ENCODE assay signal across 8 cellular contexts in genomic region chr1:150696590-150696989, GRCh38. TPM values are rescaled to one million over a fixed set of nuclear protein-coding genes. Genes with fewer than 3 reads are reported as not detected.
DNase-seq lines count a peak whose midpoint lies in the region; ATAC-seq, FAIRE-seq and TF ChIP-seq lines count a peak whose summit lies in the region.

No MANE protein-coding gene starts in this region.

- H3K9me3 ChIP-seq in HUES48 (ENCODE audit: control insufficient read depth, insufficient read depth, low read length): no peaks in the 10 kb centered on the region
- H3K9me3 ChIP-seq in HepG2 (ENCODE audit: low read length): no peaks in the 10 kb centered on the region
- no peaks in the 10 kb centered on the region for H3K9me3 ChIP-seq in upper lobe of right lung

- no peaks in the 10 kb centered on the region for H4K20me1 ChIP-seq in HepG2 (ENCODE audit: insufficient read depth, low read length)

- WGBS in HepG2 (ENCODE audit: low lambda C conversion rate): 0% methylated on average over 6 of the region's 6 CpGs

- peak overlapping the region; percentile 80 for H3K4me3 ChIP-seq in AG09309 (ENCODE audit: control insufficient read depth, low read depth, low read length)
- peak overlapping the region; percentile 94 for H3K4me3 ChIP-seq in HUES48 (ENCODE audit: low read depth, low read length)
- peak overlapping the region; percentile 85 for H3K4me3 ChIP-seq in astrocyte of the spinal cord (ENCODE audit: low read depth, low read length)
- H3K4me3 ChIP-seq in HepG2 (replicated peaks in 1 of 3; ENCODE audit: insufficient read depth in 1 of 3, low read depth in 2 of 3, low read length in 3 of 3): peak overlapping the region; percentile 73 to 99 (median 83)
- peak overlapping the region; percentile 69 for H3K4me3 ChIP-seq in upper lobe of right lung

- no TSS peak for BruUV-seq in HepG2 (replicated peaks; lab: Mats Ljungman, UMichigan)

- POLR2A ChIA-PET in HepG2 (lab: Yijun Ruan, JAX): interaction anchor here (0.8 to 2.9 kb wide), 20 partner anchors 11 to 631 kb away, joined by 3 to 17 read pairs (median 4); partner anchors contain the start of genes ADAMTSL4, ANXA9, ENSA and FALEC

- TF ChIP-seq CTCF in AG09309 (IDR thresholded peaks at IDR 0.05; ENCODE audit: control insufficient read depth, insufficient read depth, low read depth, low read length, missing control alignments) (no peak), astrocyte of the spinal cord (IDR thresholded peaks at IDR 0.05; ENCODE audit: low read depth, low read length) (no peak), HepG2 (CRISPR knock-in tag; IDR thresholded peaks at IDR 0.05) (no peak), upper lobe of right lung (IDR thresholded peaks at IDR 0.05) (no peak)

- peaks cover 10% of the 10 kb centered on the region for H3K79me2 ChIP-seq in HepG2 (ENCODE audit: insufficient read depth, low read length)

- H3K4me1 ChIP-seq in HUES48 (ENCODE audit: control insufficient read depth, insufficient read depth, low read length) (peaks cover 5% of the 10 kb centered on the region; the same call in 1 of the 2 replicates), HepG2 (ENCODE audit: insufficient read depth, low read length) (0 out of 2 replicates have a peak, but pooled peaks cover 17% of the 10 kb centered on the region), upper lobe of right lung (peaks cover 20% of the 10 kb centered on the region)

- ATAC-seq in HepG2: no peak
- no peak for ATAC-seq in upper lobe of right lung

- peak overlapping the region; percentile 74 for H3K4me2 ChIP-seq in HepG2 (ENCODE audit: low read depth, low read length)

- no peak for TF ChIP-seq POLR2A in HepG2 (IDR thresholded peaks at IDR 0.05; ENCODE audit: insufficient read depth in 1 of 2, low read depth in 2 of 2, low read length in 2 of 2)

- DNase-seq in AG09309 (ENCODE audit: low read depth): no peak
- no peak for DNase-seq in astrocyte of the spinal cord (ENCODE audit: low read depth, low spot score)
- no peak for DNase-seq in HepG2 (ENCODE audit: low spot score)
- no peak for DNase-seq in upper lobe of right lung
- DNase-seq in inferior parietal cortex (ENCODE audit: extremely low spot score): no peak
- DNase-seq in NK-92 treated with Interleukin-12 subunit alpha and Interleukin-12 subunit beta, amount 100 ng/mL, for 24 hours (lab: John Stamatoyannopoulos, UW): no peak
- DNase-seq in NCI-H748 (lab: John Stamatoyannopoulos, UW; ENCODE audit: unreplicated experiment): no peak

- no peaks in the 10 kb centered on the region for H3K27me3 ChIP-seq in HUES48 (ENCODE audit: control insufficient read depth, insufficient read depth, low read length)
- H3K27me3 ChIP-seq in HepG2 (ENCODE audit: control insufficient read depth in 1 of 2, insufficient read depth in 2 of 2, low read length in 2 of 2): no peaks in the 10 kb centered on the region; a peak in 2 of 5 replicates
- H3K27me3 ChIP-seq in upper lobe of right lung: no peaks in the 10 kb centered on the region

- H3K36me3 ChIP-seq in HUES48 (ENCODE audit: control insufficient read depth, insufficient read depth, low read length) (peaks cover 32% of the 10 kb centered on the region), HepG2 (replicated peaks in 1 of 2; ENCODE audit: control insufficient read depth in 1 of 2, insufficient read depth in 2 of 2, low read length in 2 of 2) (peaks cover 2 to 24% of the 10 kb centered on the region in 2 experiments; a peak in 4 of 5 replicates), upper lobe of right lung (peaks cover 33% of the 10 kb centered on the region)

- TF ChIP-seq RAD21 in HepG2 (CRISPR knock-in tag; IDR thresholded peaks at IDR 0.05): no peak

- FAIRE-seq in HepG2 (lab: Jason Lieb, UNC): no peak

- H3K9ac ChIP-seq in HUES48 (ENCODE audit: low read depth, low read length) (peak overlapping the region; percentile 66), HepG2 (ENCODE audit: insufficient read depth, low read depth, low read length) (peak overlapping the region; percentile 67)

- no peak for TF ChIP-seq EP300 in HepG2 (IDR thresholded peaks at IDR 0.05; ENCODE audit: low read depth in 2 of 2, low read length in 2 of 2)
- no peak for TF ChIP-seq EP300 in HepG2 (CRISPR knock-in tag; IDR thresholded peaks at IDR 0.05; ENCODE audit: borderline replicate concordance)

- CTCF ChIA-PET in HepG2 (lab: Yijun Ruan, JAX; ENCODE audit: low intra/inter-chr PET ratio, low total read pairs): no interaction called here

- no peak overlapping the region for H2AFZ ChIP-seq in HepG2 (ENCODE audit: low read length)

- intact Hi-C loops in HepG2 (cut with micrococcal nuclease; ENCODE audit: unreplicated experiment): loop anchor here (2.0 to 10.0 kb wide), 3 partner anchors 72 to 134 kb away; partner anchors contain the start of gene ENSA
- intact Hi-C loops in upper lobe of right lung (cut with DNase I): no loop called here

- in situ Hi-C loops in astrocyte of the spinal cord (cut with HindIII; ENCODE audit: low sequenced_read_pairs): no loop called here
- in situ Hi-C loops in HepG2 (cut with HindIII; ENCODE audit: extremely low pct_ligation_motif_present, low pct_unique_long_range_greater_than_20kb): no loop called here

- H3K27ac ChIP-seq in HUES48 (ENCODE audit: low read depth, low read length): peak overlapping the region; percentile 83
- H3K27ac ChIP-seq in HepG2 (ENCODE audit: extremely low read length, insufficient read depth, low read length): peak overlapping the region; percentile 73
- peak overlapping the region; percentile 86 for H3K27ac ChIP-seq in upper lobe of right lung

TF ChIP-seq in HepG2, 621 proteins besides CTCF, POLR2A, EP300 and RAD21 (continues in another document):
- 0 out of 2 replicates have a peak, but pooled peaks have one; percentile 38 for TF ChIP-seq HDAC1 (CRISPR knock-in tag; IDR thresholded peaks at IDR 0.05)
- 0 out of 2 replicates have a peak, but pooled peaks have one; percentile 1 for TF ChIP-seq ZGPAT (CRISPR knock-in tag; IDR thresholded peaks at IDR 0.05)

RNA-seq across cellular contexts. Expression of gene GOLPH3L, which starts 0.4 kb away (rescaled TPM):
- total RNA-seq in HepG2 (2016; rRNA removed; fragmentation: Illumina TruSeq; extraction: Trizol): 12.8 and 19.3 TPM in 2 replicates
- 3.3 and 4.3 TPM in 2 replicates for total RNA-seq in HepG2 (2016; cell fraction: cytosol; rRNA removed; fragmentation: Illumina TruSeq; extraction: Trizol; ENCODE audit: low read depth)
- total RNA-seq in HepG2 (2016; cell fraction: insoluble cytoplasmic fraction; rRNA removed; fragmentation: Illumina TruSeq; extraction: Trizol): 12.3 and 19.1 TPM in 2 replicates
- 8.7 and 9.3 TPM in 2 replicates for total RNA-seq in HepG2 (2016; cell fraction: membrane; rRNA removed; fragmentation: Illumina TruSeq; extraction: Trizol)
- total RNA-seq in HepG2 (2016; cell fraction: nucleus; rRNA removed; fragmentation: Illumina TruSeq; extraction: Trizol): 7.7 and 10.1 TPM in 2 replicates
- polyA plus RNA-seq in HepG2 (2011; rRNA removed): 6.6 and 8.2 TPM in 2 replicates
- polyA plus RNA-seq in HepG2 (2011; cell fraction: cytosol; rRNA removed): 4.6 and 5.6 TPM in 2 replicates
- 1.5 and 2.1 TPM in 2 replicates for polyA plus RNA-seq in HepG2 (2011; cell fraction: nucleus; rRNA removed)
- polyA plus RNA-seq in HepG2 (2012): 9.0 and 11.6 TPM in 2 replicates
- polyA plus RNA-seq in HepG2 (2016; cell fraction: cytosol; fragmentation: Illumina TruSeq; extraction: Trizol; ENCODE audit: low read depth): 1.8 and 2.2 TPM in 2 replicates
- polyA plus RNA-seq in HepG2 (2016; cell fraction: insoluble cytoplasmic fraction; fragmentation: Illumina TruSeq; extraction: Trizol; ENCODE audit: low read depth): 23.2 and 27.6 TPM in 2 replicates
- 5.9 and 6.0 TPM in 2 replicates for polyA plus RNA-seq in HepG2 (2016; cell fraction: membrane; fragmentation: Illumina TruSeq; extraction: Trizol; ENCODE audit: low read depth)
- polyA plus RNA-seq in HepG2 (2016; cell fraction: nucleus; fragmentation: Illumina TruSeq; extraction: Trizol; ENCODE audit: insufficient read depth, low read depth): 12.1 and 14.1 TPM in 2 replicates
- polyA minus RNA-seq in HepG2 (2011; rRNA and poly(A)+ RNA removed; ENCODE audit: low replicate concordance): 6.3 and 11.8 TPM in 2 replicates
- polyA minus RNA-seq in HepG2 (2011; cell fraction: cytosol; rRNA and poly(A)+ RNA removed): 12.8 and 15.2 TPM in 2 replicates
- polyA minus RNA-seq in HepG2 (2011; cell fraction: nucleus; rRNA and poly(A)+ RNA removed): 9.5 and 12.3 TPM in 2 replicates
- total RNA-seq in upper lobe of right lung: 32.2 TPM

RNA-seq across cellular contexts. Expression of gene HORMAD1, which starts 24.1 kb away (rescaled TPM):
- total RNA-seq in HepG2 (2016; rRNA removed; fragmentation: Illumina TruSeq; extraction: Trizol): not detected in 2 replicates
- total RNA-seq in HepG2 (2016; cell fraction: cytosol; rRNA removed; fragmentation: Illumina TruSeq; extraction: Trizol; ENCODE audit: low read depth): not detected in 2 replicates
- not detected in 2 replicates for total RNA-seq in HepG2 (2016; cell fraction: insoluble cytoplasmic fraction; rRNA removed; fragmentation: Illumina TruSeq; extraction: Trizol)
- not detected in 2 replicates for total RNA-seq in HepG2 (2016; cell fraction: membrane; rRNA removed; fragmentation: Illumina TruSeq; extraction: Trizol)
- total RNA-seq in HepG2 (2016; cell fraction: nucleus; rRNA removed; fragmentation: Illumina TruSeq; extraction: Trizol): not detected in 2 replicates
- not detected in 2 replicates for polyA plus RNA-seq in HepG2 (2011; rRNA removed)
- polyA plus RNA-seq in HepG2 (2011; cell fraction: cytosol; rRNA removed): not detected in 2 replicates
- polyA plus RNA-seq in HepG2 (2011; cell fraction: nucleus; rRNA removed): not detected in 2 replicates
- polyA plus RNA-seq in HepG2 (2012): not detected in 2 replicates
- not detected in 2 replicates for polyA plus RNA-seq in HepG2 (2016; cell fraction: cytosol; fragmentation: Illumina TruSeq; extraction: Trizol; ENCODE audit: low read depth)
- not detected in 2 replicates for polyA plus RNA-seq in HepG2 (2016; cell fraction: insoluble cytoplasmic fraction; fragmentation: Illumina TruSeq; extraction: Trizol; ENCODE audit: low read depth)
- polyA plus RNA-seq in HepG2 (2016; cell fraction: membrane; fragmentation: Illumina TruSeq; extraction: Trizol; ENCODE audit: low read depth): not detected in 2 replicates
- not detected in 2 replicates for polyA plus RNA-seq in HepG2 (2016; cell fraction: nucleus; fragmentation: Illumina TruSeq; extraction: Trizol; ENCODE audit: insufficient read depth, low read depth)
- polyA minus RNA-seq in HepG2 (2011; rRNA and poly(A)+ RNA removed; ENCODE audit: low replicate concordance): 1.1 TPM in 1 of 2 replicates, not detected in the other
- polyA minus RNA-seq in HepG2 (2011; cell fraction: cytosol; rRNA and poly(A)+ RNA removed): not detected in 2 replicates
- polyA minus RNA-seq in HepG2 (2011; cell fraction: nucleus; rRNA and poly(A)+ RNA removed): not detected in 2 replicates
- 1.2 TPM for total RNA-seq in upper lobe of right lung
